ENCODE assay signal across 2 cellular contexts in genomic region chr11:75274716-75275115, GRCh38. TPM values are rescaled to one million over a fixed set of nuclear protein-coding genes. Genes with fewer than 3 reads are reported as not detected.
"Had no signal": no experiment of that assay in that cellular context is flagged by ENCODE, and none has a peak within 500 bp of the region (broad histone marks: within the 10 kb centered on the region; RNA-seq: fewer than 3 reads in every experiment).

No MANE protein-coding gene starts in this region.

RNA-seq across cellular contexts. Expression of gene TPBGL, which starts 34.1 kb away (rescaled TPM):
- total RNA-seq: myocyte, urinary bladder had no signal
